23 cellular contexts compared by ENCODE assay signal in genomic region chr6:41608443-41609151, GRCh38. TPM values are rescaled to one million over a fixed set of nuclear protein-coding genes. Genes with fewer than 3 reads are reported as not detected.
A peak's percentile ranks its signal among the peaks of the same experiment; 100 is the strongest.
DNase-seq lines count a peak whose midpoint lies in the region; ATAC-seq and TF ChIP-seq lines count a peak whose summit lies in the region.
"Had no signal": no experiment of that assay in that cellular context is flagged by ENCODE, and none has a peak within 500 bp of the region (broad histone marks: within the 10 kb centered on the region; RNA-seq: fewer than 3 reads in every experiment).

No MANE protein-coding gene starts in this region.

- peak overlapping the region; percentile 21 for H2BK12ac ChIP-seq in trophoblast cell (ENCODE audit: low read length)

- no peak overlapping the region for H3K18ac ChIP-seq in trophoblast cell (ENCODE audit: low read length)

- no peak for TF ChIP-seq CTCF in endothelial cell (IDR thresholded peaks at IDR 0.05; ENCODE audit: unreplicated experiment)

- no peak overlapping the region for H3K23ac ChIP-seq in trophoblast cell (ENCODE audit: low read length)

- peaks cover 6% of the 10 kb centered on the region for H3K27me3 Mint-ChIP-seq in endothelial cell (ENCODE audit: unreplicated experiment)

- H3K36me3 Mint-ChIP-seq in endothelial cell (ENCODE audit: low read depth, unreplicated experiment) = peaks cover 6% of the 10 kb centered on the region

- DNase-seq in NCI-H82 (lab: John Stamatoyannopoulos, UW) (peak; percentile 23), NCI-H82 treated with DMSO at 0.1 percent for 48 hours (lab: John Stamatoyannopoulos, UW; ENCODE audit: unreplicated experiment) (no peak), NCI-H2171 treated with DMSO at 0.1 percent for 48 hours (lab: John Stamatoyannopoulos, UW) (peak; percentile 84), endothelial cell (ENCODE audit: low spot score) (no peak), trophoblast cell (no peak), Karpas-422 (no peak), NOMO-1 treated with DMSO at 0.1 percent for 48 hours (lab: John Stamatoyannopoulos, UW; ENCODE audit: unreplicated experiment) (no peak)
- DNase-seq: 8988T, ACHN, BE2C, Calu3, DMS79 treated with DMSO at 0.1 percent for 48 hours, GF-D8, HCEC 1CT, MG63, NCI-H1048, NCI-H1694 treated with DMSO at 0.1 percent for 48 hours, NCI-H2081, NCI-H526, OCI-M1, SK-N-SH had no signal

- no peak overlapping the region for H3K4me3 ChIP-seq in trophoblast cell (ENCODE audit: low read depth, low read length)
- no peak overlapping the region for H3K4me3 ChIP-seq in Karpas-422 (ENCODE audit: low read length)
- H3K4me3 ChIP-seq: MG63 had no signal

- H3K4ac ChIP-seq in trophoblast cell (ENCODE audit: low read depth, low read length) = no peak overlapping the region

- H4K20me1 ChIP-seq in Karpas-422 (ENCODE audit: insufficient read depth, low read depth, low read length) = no peaks in the 10 kb centered on the region

- peak overlapping the region; percentile 22 for H3K27ac Mint-ChIP-seq in endothelial cell (ENCODE audit: unreplicated experiment)

- no peak overlapping the region for H4K91ac ChIP-seq in trophoblast cell (ENCODE audit: low read depth, low read length)

- no peak overlapping the region for H2AK5ac ChIP-seq in trophoblast cell (ENCODE audit: low read length)

- H2BK5ac ChIP-seq in trophoblast cell (ENCODE audit: low read depth, low read length, poor library complexity) = no peak overlapping the region

- no peak for ATAC-seq in HG02840 (IDR thresholded peaks at IDR 0.05; ENCODE audit: low FRiP score, unreplicated experiment)

- H4K12ac ChIP-seq in trophoblast cell (ENCODE audit: low read depth, low read length) = no peak overlapping the region

- H3K79me2 ChIP-seq in trophoblast cell (ENCODE audit: control insufficient read depth, insufficient read depth, low read length, poor library complexity) (no peaks in the 10 kb centered on the region), Karpas-422 (ENCODE audit: low read length) (no peaks in the 10 kb centered on the region)

- H4K8ac ChIP-seq in trophoblast cell (ENCODE audit: low read depth, low read length) = no peak overlapping the region

- no CpG with 5 or more reads among the region's 11 CpGs for WGBS in trophoblast cell (ENCODE audit: extremely low coverage, insufficient coverage, insufficient read length)

- no peak overlapping the region for H2AFZ ChIP-seq in trophoblast cell (ENCODE audit: insufficient read depth, low read length, poor library complexity)
- H2AFZ ChIP-seq in Karpas-422 (ENCODE audit: low read length) = no peak overlapping the region

- H3K4me2 ChIP-seq in trophoblast cell (ENCODE audit: low read length) (no peak overlapping the region), Karpas-422 (ENCODE audit: low read depth, low read length, poor library complexity, severe bottlenecking) (no peak overlapping the region)
- H3K4me2 ChIP-seq: SK-N-SH had no signal

- peaks cover 17% of the 10 kb centered on the region for H3K4me1 Mint-ChIP-seq in endothelial cell (ENCODE audit: unreplicated experiment)

- H3K9ac ChIP-seq in trophoblast cell (ENCODE audit: low read length) = no peak overlapping the region
- H3K9ac ChIP-seq in Karpas-422 (ENCODE audit: low read length) = no peak overlapping the region
- H3K9ac ChIP-seq: SK-N-SH had no signal

- no peak overlapping the region for H3K14ac ChIP-seq in trophoblast cell (ENCODE audit: low read length)

- H3K9me2 ChIP-seq in Karpas-422 (replicated peaks; ENCODE audit: insufficient read depth, low read length) = no peaks in the 10 kb centered on the region
- H3K9me2 ChIP-seq: SK-N-SH had no signal

- H3K9me3 Mint-ChIP-seq in endothelial cell (ENCODE audit: unreplicated experiment) = peaks cover 4% of the 10 kb centered on the region

- H3K9me3 ChIP-seq in trophoblast cell (ENCODE audit: insufficient read depth, low read depth, low read length) (peaks cover 2% of the 10 kb centered on the region), Karpas-422 (ENCODE audit: low read length) (no peaks in the 10 kb centered on the region)
- H3K9me3 ChIP-seq: BE2C, MG63, SK-N-SH had no signal

- no peak overlapping the region for H2BK120ac ChIP-seq in trophoblast cell (ENCODE audit: insufficient read depth, low read length, poor library complexity)

- H3K27me3 ChIP-seq in trophoblast cell (ENCODE audit: insufficient read depth, low read length) (no peaks in the 10 kb centered on the region), Karpas-422 (ENCODE audit: low read length) (no peaks in the 10 kb centered on the region)
- H3K27me3 ChIP-seq: BE2C, MG63 had no signal

- H3K4me3 Mint-ChIP-seq in endothelial cell (ENCODE audit: unreplicated experiment) = no peak overlapping the region

- H3K79me1 ChIP-seq in trophoblast cell (ENCODE audit: low read length) = no peaks in the 10 kb centered on the region

- H3K27ac ChIP-seq in trophoblast cell (ENCODE audit: low read depth, low read length) (no peak overlapping the region), Karpas-422 (ENCODE audit: low read length) (no peak overlapping the region)

- H3K4me1 ChIP-seq in trophoblast cell (ENCODE audit: control insufficient read depth in 1 of 2, insufficient read depth in 2 of 2, low read length in 2 of 2) (peaks cover 3 to 7% of the 10 kb centered on the region in 2 experiments), Karpas-422 (ENCODE audit: low read length) (no peaks in the 10 kb centered on the region)
- H3K4me1 ChIP-seq: BE2C had no signal

- H3K36me3 ChIP-seq in trophoblast cell (ENCODE audit: control insufficient read depth in 1 of 2, insufficient read depth in 2 of 2, low read length in 2 of 2) = no peaks in the 10 kb centered on the region
- H3K36me3 ChIP-seq in Karpas-422 (ENCODE audit: insufficient read depth, low read length) = no peaks in the 10 kb centered on the region
- H3K36me3 ChIP-seq: BE2C, MG63 had no signal

RNA-seq across cellular contexts. Expression of gene MDFI, which starts 29.7 kb away (rescaled TPM):
- total RNA-seq in endothelial cell (ENCODE audit: unreplicated experiment) = 285 TPM
- polyA plus RNA-seq in trophoblast cell (2013) = 206 and 208 TPM in 2 replicates
- total RNA-seq in Karpas-422 (2014; rRNA removed; shearing (Covaris generic); ENCODE audit: low replicate concordance) = not detected in 2 replicates
- total RNA-seq: HepG2 had no signal

Comparison
In these comparisons a context has a peak if more than half of its experiments do, and no peak if none do; other contexts are left out.
1. DNase-seq: peak in NCI-H82 (single experiment) and NCI-H2171 treated with DMSO at 0.1 percent for 48 hours (single experiment); none in NCI-H82 treated with DMSO at 0.1 percent for 48 hours (single experiment), endothelial cell (single experiment), trophoblast cell (0 of 2), Karpas-422 (single experiment) and NOMO-1 treated with DMSO at 0.1 percent for 48 hours (single experiment).
2. RNA of gene MDFI, which starts 29.7 kb away (total RNA-seq): 285 TPM in endothelial cell (single experiment); not detected in Karpas-422; every median in the first group is over 100 times any median in the second.